1 cellular context compared by ENCODE assay signal in the genomic region with DNA sequence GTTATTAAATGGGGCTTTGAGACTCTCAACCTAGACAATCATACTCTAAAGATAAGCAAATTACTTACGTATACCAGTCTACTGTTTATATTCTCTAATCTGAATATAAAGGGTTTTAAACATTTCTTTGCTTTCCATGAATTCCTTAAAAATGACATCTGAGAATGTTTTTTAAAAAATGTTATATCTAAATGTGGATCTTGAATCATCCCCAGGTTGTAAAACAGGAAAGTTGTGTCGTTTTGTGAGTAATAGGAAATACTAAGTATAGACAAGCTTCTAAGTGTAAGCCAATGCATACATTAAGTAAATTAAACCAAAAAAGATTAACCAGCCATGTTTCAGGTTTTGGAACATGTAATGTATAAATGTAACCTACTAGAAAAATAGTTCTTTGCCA.
A peak's percentile ranks its signal among the peaks of the same experiment; 100 is the strongest.
TF ChIP-seq lines count a peak whose summit lies in the region.

No MANE protein-coding gene starts in this region.

TF ChIP-seq in endothelial cell of umbilical vein, 7 proteins besides CTCF, POLR2A, EP300 and RAD21:
- TF ChIP-seq EZH2 (IDR thresholded peaks at IDR 0.05; ENCODE audit: borderline replicate concordance, low read depth, low read length, severe bottlenecking) = no peak
- TF ChIP-seq POLR2AphosphoS5 (IDR thresholded peaks at IDR 0.05; ENCODE audit: insufficient read depth, low read depth, low read length) = no peak
- TF ChIP-seq, protein P1, sequence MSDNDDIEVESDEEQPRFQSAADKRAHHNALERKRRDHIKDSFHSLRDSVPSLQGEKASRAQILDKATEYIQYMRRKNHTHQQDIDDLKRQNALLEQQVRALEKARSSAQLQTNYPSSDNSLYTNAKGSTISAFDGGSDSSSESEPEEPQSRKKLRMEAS (IDR thresholded peaks at IDR 0.05; ENCODE audit: insufficient read depth, insufficient read length) = no peak
- TF ChIP-seq JUN (IDR thresholded peaks at IDR 0.05; ENCODE audit: borderline replicate concordance, insufficient read depth, insufficient read length, low read depth) = peak; percentile 60
- peak; percentile 50 for TF ChIP-seq FOS (IDR thresholded peaks at IDR 0.05; ENCODE audit: borderline replicate concordance, insufficient read depth, low read length)
- TF ChIP-seq GATA2 (IDR thresholded peaks at IDR 0.05; ENCODE audit: insufficient read depth, insufficient read length, low read depth, low read length) = no peak
- TF ChIP-seq MYC (IDR thresholded peaks at IDR 0.05; ENCODE audit: low read depth, low read length) = no peak
